ENCODE assay signal across 9 cellular contexts in the genomic region with DNA sequence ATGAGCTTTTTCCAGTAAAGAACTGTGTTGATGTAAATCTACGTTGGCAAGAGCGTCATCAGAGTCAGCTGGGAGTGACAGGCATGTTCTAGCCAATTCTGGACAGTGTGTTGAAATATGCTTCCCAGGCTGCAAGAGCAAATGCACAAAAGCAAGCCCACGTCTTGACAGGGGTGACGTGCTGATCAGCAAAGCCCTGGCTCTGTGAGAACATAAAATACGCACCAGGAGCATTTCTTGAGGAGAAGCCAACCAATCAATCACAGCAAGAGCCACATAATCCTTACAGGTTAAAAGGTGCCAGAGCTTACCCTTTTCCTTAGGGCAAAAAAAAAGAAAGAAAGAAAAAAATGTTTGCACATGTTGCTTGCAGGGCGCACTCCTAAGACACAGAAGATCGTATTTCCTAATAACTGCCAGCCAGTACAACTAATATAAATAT.
DNase-seq lines count a peak whose midpoint lies in the region; ATAC-seq and TF ChIP-seq lines count a peak whose summit lies in the region.
"Had no signal": no experiment of that assay in that cellular context is flagged by ENCODE, and none has a peak within 500 bp of the region (broad histone marks: within the 10 kb centered on the region; RNA-seq: fewer than 3 reads in every experiment).

No MANE protein-coding gene starts in this region.

- intact Hi-C loops in esophagus muscularis mucosa (cut with DNase I) = no loop called here

- peak overlapping the region in 3 of 4 donors; percentile 8 to 22 (median 22) for H3K4me3 ChIP-seq in esophagus muscularis mucosa

- TF ChIP-seq POLR2A in esophagus muscularis mucosa (IDR thresholded peaks at IDR 0.05; ENCODE audit: low read depth) = no peak

- peak; percentile 68 for TF ChIP-seq EP300 in esophagus muscularis mucosa (IDR thresholded peaks at IDR 0.05)

- no peak for ATAC-seq in GM21576 (IDR thresholded peaks at IDR 0.05; ENCODE audit: unreplicated experiment)
- ATAC-seq in GM18498 (IDR thresholded peaks at IDR 0.05; ENCODE audit: unreplicated experiment) = no peak

- no peaks in the 10 kb centered on the region for H3K27me3 ChIP-seq in esophagus muscularis mucosa

- DNase-seq in AG09319 (ENCODE audit: extremely low read depth, low read depth) (peak; percentile 31), NCI-H226 (peak; percentile 57), esophagus muscularis mucosa (ENCODE audit: extremely low spot score) (no peak), occipital lobe (lab: John Stamatoyannopoulos, UW) (peak; percentile 8), NCI-H524 treated with DMSO at 0.1 percent for 48 hours (lab: John Stamatoyannopoulos, UW) (no peak)
- no peak for DNase-seq in activated CD4-positive, alpha-beta T cell treated with anti-CD3 and anti-CD28 coated beads for 48 hours
- DNase-seq: small intestine had no signal

- peak overlapping the region; percentile 38 to 64 (median 58) for H3K27ac ChIP-seq in esophagus muscularis mucosa (replicated peaks in 1 of 4)

- no peak for TF ChIP-seq CTCF in AG09319 (IDR thresholded peaks at IDR 0.05; ENCODE audit: low read depth, low read length)
- no peak for TF ChIP-seq CTCF in esophagus muscularis mucosa (IDR thresholded peaks at IDR 0.05)

- no peaks in the 10 kb centered on the region for H3K36me3 ChIP-seq in esophagus muscularis mucosa

- WGBS in esophagus muscularis mucosa = 21% methylated on average over 7 of the region's 7 CpGs

- H3K9me3 ChIP-seq in esophagus muscularis mucosa = no peaks in the 10 kb centered on the region

- H3K4me1 ChIP-seq in esophagus muscularis mucosa = peaks cover 0 to 16% (median 11%) of the 10 kb centered on the region in 4 donors

Comparison
In these comparisons a context has a peak if more than half of its experiments do, and no peak if none do; other contexts are left out.
1. DNase-seq: peak in AG09319 (single experiment), NCI-H226 (single experiment) and occipital lobe (single experiment); none in esophagus muscularis mucosa (single experiment), activated CD4-positive, alpha-beta T cell treated with anti-CD3 and anti-CD28 coated beads for 48 hours (single experiment) and NCI-H524 treated with DMSO at 0.1 percent for 48 hours (single experiment).